In the genomic region with DNA sequence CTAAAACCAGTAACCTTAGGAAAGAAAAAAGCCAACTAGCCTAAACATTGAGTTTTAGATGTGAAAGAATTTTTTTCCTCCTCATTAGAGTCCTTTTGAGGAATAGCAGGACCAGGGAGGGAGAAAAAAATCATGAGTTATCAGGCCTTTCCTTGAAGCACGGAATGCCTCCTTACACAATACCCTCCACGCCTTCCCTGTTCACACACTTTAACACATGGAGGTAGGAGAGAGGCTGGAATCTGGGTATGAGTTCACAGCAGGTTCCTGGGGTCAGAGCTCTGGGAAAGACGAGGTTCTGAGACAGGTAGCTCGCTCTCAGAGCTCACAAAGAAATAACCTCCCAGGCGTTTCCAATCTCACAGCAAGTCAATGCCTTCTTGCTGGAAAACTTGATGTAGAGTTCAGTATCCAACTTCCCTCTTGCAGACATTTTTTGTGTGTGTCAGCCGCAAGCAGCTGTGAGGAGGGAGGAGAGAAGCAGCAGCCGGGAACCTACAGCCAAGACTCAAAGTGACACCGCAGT, we compare ENCODE assay signal across 8 cellular contexts. TPM values are rescaled to one million over a fixed set of nuclear protein-coding genes. Genes with fewer than 3 reads are reported as not detected.
DNase-seq lines count a peak whose midpoint lies in the region; ATAC-seq and TF ChIP-seq lines count a peak whose summit lies in the region.

No MANE protein-coding gene starts in this region.

- H3K9me2 ChIP-seq in Karpas-422 (replicated peaks; ENCODE audit: insufficient read depth, low read length): no peaks in the 10 kb centered on the region

- H3K4me2 ChIP-seq in Karpas-422 (ENCODE audit: low read depth, low read length, poor library complexity, severe bottlenecking): peak overlapping the region; percentile 75

- H3K9ac ChIP-seq in Karpas-422 (ENCODE audit: low read length): peak overlapping the region; percentile 78

- WGBS in upper lobe of left lung, 2 donors: 12 to 16% methylated on average over 7 to 8 of the region's 8 CpGs

- ATAC-seq in lower lobe of right lung (peak; percentile 49 to 55), upper lobe of left lung (ENCODE audit: low FRiP score in 2 of 2) (peak in 1 of 2 donors; percentile 68), HG02884 (IDR thresholded peaks at IDR 0.05; ENCODE audit: unreplicated experiment) (no peak)

- H3K4me3 ChIP-seq in Karpas-422 (ENCODE audit: low read length): peak overlapping the region; percentile 84
- peak overlapping the region; percentile 56 to 89 (median 76) for H3K4me3 ChIP-seq in breast epithelium
- H3K4me3 ChIP-seq in lower lobe of right lung: peak overlapping the region; percentile 85
- peak overlapping the region; percentile 45 to 88 (median 68) for H3K4me3 ChIP-seq in upper lobe of left lung

- H3K4me1 ChIP-seq in Karpas-422 (ENCODE audit: low read length) (peaks cover 13% of the 10 kb centered on the region), breast epithelium (no peaks in the 10 kb centered on the region), lower lobe of right lung (peaks cover 18% of the 10 kb centered on the region), upper lobe of left lung (peaks cover 4 to 19% (median 9%) of the 10 kb centered on the region in 4 donors)

- peaks cover 24% of the 10 kb centered on the region for H3K79me2 ChIP-seq in Karpas-422 (ENCODE audit: low read length)

- TF ChIP-seq EP300 in upper lobe of left lung (IDR thresholded peaks at IDR 0.05): no peak

- intact Hi-C loops in breast epithelium (cut with DNase I; ENCODE audit: low total_unique reads): loop anchor here (10.0 kb wide), 1 partner anchor 566 kb away; no protein-coding TSS in a partner anchor
- intact Hi-C loops in lower lobe of right lung (cut with DNase I): no loop called here

- H3K36me3 ChIP-seq in Karpas-422 (ENCODE audit: insufficient read depth, low read length): peaks cover 4% of the 10 kb centered on the region; the same call in 1 of the 2 replicates
- no peaks in the 10 kb centered on the region for H3K36me3 ChIP-seq in breast epithelium
- no peaks in the 10 kb centered on the region for H3K36me3 ChIP-seq in lower lobe of right lung
- no peaks in the 10 kb centered on the region for H3K36me3 ChIP-seq in upper lobe of left lung

- TF ChIP-seq POLR2A in breast epithelium (IDR thresholded peaks at IDR 0.05) (no peak), upper lobe of left lung (IDR thresholded peaks at IDR 0.05) (no peak)

- no peaks in the 10 kb centered on the region for H4K20me1 ChIP-seq in Karpas-422 (ENCODE audit: insufficient read depth, low read depth, low read length)

- H3K27ac ChIP-seq in Karpas-422 (ENCODE audit: low read length) (no peak overlapping the region), breast epithelium (peak overlapping the region; percentile 92 to 95), lower lobe of right lung (peak overlapping the region; percentile 88), upper lobe of left lung (peak overlapping the region; percentile 78 to 88 (median 80))

- H3K27me3 ChIP-seq in Karpas-422 (ENCODE audit: low read length): no peaks in the 10 kb centered on the region
- H3K27me3 ChIP-seq in breast epithelium: no peaks in the 10 kb centered on the region
- no peaks in the 10 kb centered on the region for H3K27me3 ChIP-seq in lower lobe of right lung (ENCODE audit: low read depth)
- H3K27me3 ChIP-seq in upper lobe of left lung: no peaks in the 10 kb centered on the region

- peak overlapping the region; percentile 97 for H2AFZ ChIP-seq in Karpas-422 (ENCODE audit: low read length)

- DNase-seq in NCI-H748 (lab: John Stamatoyannopoulos, UW; ENCODE audit: unreplicated experiment) (peak; percentile 54), NCI-H748 treated with DMSO at 0.1 percent for 48 hours (lab: John Stamatoyannopoulos, UW) (no peak), Karpas-422 (no peak), breast epithelium (ENCODE audit: low spot score in 2 of 2) (no peak), lower lobe of right lung (no peak), upper lobe of left lung (no peak), NCI-H2029 (lab: John Stamatoyannopoulos, UW) (no peak)

- peaks cover 3% of the 10 kb centered on the region for H3K9me3 ChIP-seq in Karpas-422 (ENCODE audit: low read length)
- peaks cover 14 to 17% of the 10 kb centered on the region in 2 donors for H3K9me3 ChIP-seq in breast epithelium
- peaks cover 9% of the 10 kb centered on the region for H3K9me3 ChIP-seq in lower lobe of right lung
- H3K9me3 ChIP-seq in upper lobe of left lung: peaks cover 0 to 7% (median 3%) of the 10 kb centered on the region in 4 donors

- TF ChIP-seq CTCF in breast epithelium (IDR thresholded peaks at IDR 0.05): no peak
- TF ChIP-seq CTCF in lower lobe of right lung (IDR thresholded peaks at IDR 0.05): no peak
- no peak for TF ChIP-seq CTCF in upper lobe of left lung (IDR thresholded peaks at IDR 0.05)

RNA-seq across cellular contexts. Expression of gene ZNF573, which starts 0.7 kb away (rescaled TPM):
- total RNA-seq in Karpas-422 (2014; rRNA removed; shearing (Covaris generic); ENCODE audit: low replicate concordance): 8.4 and 23.5 TPM in 2 replicates
- 10 to 100 TPM in 2 of 3 donors, 1 to 10 TPM in 1; 6.2 to 16.7 (median 11.6) TPM for total RNA-seq in breast epithelium
- 9.7 TPM for total RNA-seq in lower lobe of right lung
- total RNA-seq in upper lobe of left lung: 10 to 100 TPM in 2 of 6 donors, 1 to 10 TPM in 4; 5.2 to 17.8 (median 8.5) TPM

RNA-seq across cellular contexts. Expression of gene ZNF607, which starts 59.1 kb away (rescaled TPM):
- 10.7 and 11.1 TPM in 2 replicates for total RNA-seq in Karpas-422 (2014; rRNA removed; shearing (Covaris generic); ENCODE audit: low replicate concordance)
- total RNA-seq in breast epithelium (1 to 10 TPM; 1.4 to 8.5 (median 5.6) TPM), lower lobe of right lung (6.7 TPM), upper lobe of left lung (10 to 100 TPM in 1 of 6 donors, 1 to 10 TPM in 5; 2.3 to 10.8 (median 4.8) TPM)
